Comparison of ENCODE assay signal across 16 cellular contexts in genomic region chr10:17273403-17273802, GRCh38. TPM values are rescaled to one million over a fixed set of nuclear protein-coding genes. Genes with fewer than 3 reads are reported as not detected.
DNase-seq lines count a peak whose midpoint lies in the region; ATAC-seq and TF ChIP-seq lines count a peak whose summit lies in the region.
"Had no signal": no experiment of that assay in that cellular context is flagged by ENCODE, and none has a peak within 500 bp of the region (broad histone marks: within the 10 kb centered on the region; RNA-seq: fewer than 3 reads in every experiment).

No MANE protein-coding gene starts in this region.

- peaks cover 6% of the 10 kb centered on the region for H3K27me3 Mint-ChIP-seq in nephron progenitor cell (ENCODE audit: low read depth, poor library complexity)

- no peak for ATAC-seq in HG02840 (IDR thresholded peaks at IDR 0.05; ENCODE audit: low FRiP score, unreplicated experiment)
- no peak for ATAC-seq in HG03469 (IDR thresholded peaks at IDR 0.05; ENCODE audit: unreplicated experiment)
- ATAC-seq in GM18873 (IDR thresholded peaks at IDR 0.05; ENCODE audit: low FRiP score, unreplicated experiment), result no peak
- ATAC-seq: left lobe of liver had no signal

- peaks cover 21% of the 10 kb centered on the region for H3K4me1 Mint-ChIP-seq in nephron progenitor cell

- H3K27ac Mint-ChIP-seq in nephron progenitor cell, result peak overlapping the region; percentile 57
- H3K27ac Mint-ChIP-seq: T-helper 1 cell treated with Interleukin-12 subunit alpha and Interleukin-12 subunit beta and Interleukin-4 antibody, amounts not matched to agents 30 μg/mL and 1 μg/mL, for 36 hours had no signal

- H3K9me3 Mint-ChIP-seq in nephron progenitor cell, result peaks cover 27% of the 10 kb centered on the region
- H3K9me3 Mint-ChIP-seq: T-helper 1 cell treated with Interleukin-12 subunit alpha and Interleukin-12 subunit beta and Interleukin-4 antibody, amounts not matched to agents 30 μg/mL and 1 μg/mL, for 36 hours had no signal

- no peak overlapping the region for H3K4me3 ChIP-seq in cardiac fibroblast (replicated peaks in 1 of 2; ENCODE audit: low read depth in 2 of 2, low read length in 2 of 2)
- H3K4me3 ChIP-seq: esophagus squamous epithelium had no signal

- H3K36me3 Mint-ChIP-seq in nephron progenitor cell (ENCODE audit: low read depth), result peaks cover 5% of the 10 kb centered on the region

- H3K4me3 Mint-ChIP-seq in nephron progenitor cell, result no peak overlapping the region
- H3K4me3 Mint-ChIP-seq: T-helper 1 cell treated with Interleukin-12 subunit alpha and Interleukin-12 subunit beta and Interleukin-4 antibody, amounts not matched to agents 30 μg/mL and 1 μg/mL, for 36 hours had no signal

- DNase-seq in ELR (ENCODE audit: low read depth), result peak; percentile 83
- DNase-seq in M059J (ENCODE audit: low read depth), result peak; percentile 75
- peak; percentile 5 to 60 for DNase-seq in cardiac fibroblast (ENCODE audit: low read depth in 2 of 2)
- no peak for DNase-seq in nephron progenitor cell
- no peak for DNase-seq in NK-92 treated with Interleukin-12 subunit alpha and Interleukin-12 subunit beta, amount 100 ng/mL, for 24 hours (lab: John Stamatoyannopoulos, UW)
- DNase-seq: activated CD8-positive, alpha-beta memory T cell treated with anti-CD3 and anti-CD28 coated beads for 24 hours; esophagus squamous epithelium; NCI-H146; occipital lobe; stimulated activated CD4-positive, alpha-beta T cell treated with anti-CD3 and anti-CD28 coated beads, Interleukin-2, amount 100 ng/mL, for 24 hours; stimulated activated naive CD4-positive, alpha-beta T cell treated with Interleukin-2 at 50 U/mL for 16 hours had no signal

- TF ChIP-seq CTCF in cardiac fibroblast (IDR thresholded peaks at IDR 0.05; ENCODE audit: low read depth, low read length) (no peak), nephron progenitor cell (IDR thresholded peaks at IDR 0.05) (no peak)

RNA-seq across cellular contexts. Expression of gene VIM, which starts 45.4 kb away (rescaled TPM):
- total RNA-seq in M059J (2014; rRNA removed; shearing (Covaris generic)), result 2,499 and 3,150 TPM in 2 replicates

Comparison
In these comparisons a context has a peak if more than half of its experiments do, and no peak if none do; other contexts are left out.
1. DNase-seq: peak in ELR (single experiment), M059J (single experiment) and cardiac fibroblast (2 of 2); none in nephron progenitor cell (single experiment) and NK-92 treated with Interleukin-12 subunit alpha and Interleukin-12 subunit beta, amount 100 ng/mL, for 24 hours (single experiment).